23 cellular contexts compared by ENCODE assay signal in genomic region chr7:30458311-30458710, GRCh38.
"Had no signal": no experiment of that assay in that cellular context is flagged by ENCODE, and none has a peak within 500 bp of the region (broad histone marks: within the 10 kb centered on the region; RNA-seq: fewer than 3 reads in every experiment).

No MANE protein-coding gene starts in this region.

- H3K9me3 Mint-ChIP-seq: activated naive CD8-positive, alpha-beta T cell treated with anti-CD3 and anti-CD28 coated beads, Interleukin-2, amount 50 U/mL, for 24 hours; dendritic cell treated with granulocyte-macrophage colony-stimulating factor and Interleukin-4, amounts not matched to agents 40 ng/mL and 50 ng/mL, for 4 days; natural killer cell treated with Interleukin-12 subunit alpha and Interleukin-12 subunit beta and Interleukin-15 and Interleukin-18, amount 100 ng/mL, for 72 hours; stimulated activated memory B cell treated with anti-CD40 and anti-IgM and Interleukin-4, amounts not matched to agents 10 μg/mL and 1 μg/mL and 100 μg/mL, for 72 hours; T-helper 2 cell treated with Interferon-gamma antibody and Interleukin-4, amounts not matched to agents 5 μg/mL and 100 μg/mL, for 36 hours; WTC11 had no signal

- H3K4me3 Mint-ChIP-seq: activated CD4-positive, alpha-beta T cell treated with anti-CD3 and anti-CD28 coated beads for 36 hours; activated naive CD8-positive, alpha-beta T cell treated with anti-CD3 and anti-CD28 coated beads, Interleukin-2, amount 50 U/mL, for 24 hours; dendritic cell treated with granulocyte-macrophage colony-stimulating factor and Interleukin-4, amounts not matched to agents 40 ng/mL and 50 ng/mL, for 4 days; natural killer cell treated with Interleukin-12 subunit alpha and Interleukin-12 subunit beta and Interleukin-15 and Interleukin-18, amount 100 ng/mL, for 72 hours; stimulated activated memory B cell treated with anti-CD40 and anti-IgM and Interleukin-4, amounts not matched to agents 10 μg/mL and 1 μg/mL and 100 μg/mL, for 72 hours; T-helper 2 cell treated with Interferon-gamma antibody and Interleukin-4, amounts not matched to agents 5 μg/mL and 100 μg/mL, for 36 hours; WTC11 had no signal

- H3K27ac Mint-ChIP-seq: activated CD4-positive, alpha-beta T cell treated with anti-CD3 and anti-CD28 coated beads for 36 hours; activated naive CD8-positive, alpha-beta T cell treated with anti-CD3 and anti-CD28 coated beads, Interleukin-2, amount 50 U/mL, for 24 hours; natural killer cell treated with Interleukin-12 subunit alpha and Interleukin-12 subunit beta and Interleukin-15 and Interleukin-18, amount 100 ng/mL, for 72 hours; progenitor cell of endocrine pancreas; stimulated activated memory B cell treated with anti-CD40 and anti-IgM and Interleukin-4, amounts not matched to agents 10 μg/mL and 1 μg/mL and 100 μg/mL, for 72 hours; T-helper 2 cell treated with Interferon-gamma antibody and Interleukin-4, amounts not matched to agents 5 μg/mL and 100 μg/mL, for 36 hours; WTC11 had no signal

- H3K27me3 Mint-ChIP-seq: activated CD4-positive, alpha-beta T cell treated with anti-CD3 and anti-CD28 coated beads for 36 hours; activated naive CD8-positive, alpha-beta T cell treated with anti-CD3 and anti-CD28 coated beads, Interleukin-2, amount 50 U/mL, for 24 hours; dendritic cell treated with granulocyte-macrophage colony-stimulating factor and Interleukin-4, amounts not matched to agents 40 ng/mL and 50 ng/mL, for 4 days; natural killer cell treated with Interleukin-12 subunit alpha and Interleukin-12 subunit beta and Interleukin-15 and Interleukin-18, amount 100 ng/mL, for 72 hours; progenitor cell of endocrine pancreas; stimulated activated memory B cell treated with anti-CD40 and anti-IgM and Interleukin-4, amounts not matched to agents 10 μg/mL and 1 μg/mL and 100 μg/mL, for 72 hours had no signal

- H3K9me3 ChIP-seq: breast epithelium, esophagus muscularis mucosa, lower lobe of right lung, SJSA1, thoracic aorta had no signal

- H3K4me3 ChIP-seq: breast epithelium, esophagus muscularis mucosa, lower lobe of right lung, SJSA1, thoracic aorta had no signal

- H3K36me3 ChIP-seq: breast epithelium had no signal

- H3K36me3 Mint-ChIP-seq: natural killer cell treated with Interleukin-12 subunit alpha and Interleukin-12 subunit beta and Interleukin-15 and Interleukin-18, amount 100 ng/mL, for 72 hours; WTC11 had no signal

- DNase-seq: activated CD4-positive, alpha-beta T cell treated with anti-CD3 and anti-CD28 coated beads for 36 hours; activated CD4-positive, alpha-beta T cell treated with anti-CD3 and anti-CD28 coated beads, Interleukin-2, amount 50 U/mL, for 48 hours; activated naive CD8-positive, alpha-beta T cell treated with anti-CD3 and anti-CD28 coated beads, Interleukin-2, amount 50 U/mL, for 24 hours; activated T-cell treated with anti-CD3 and anti-CD28 coated beads for 4 hours; aorta; cerebellar nuclear complex; effector CD8-positive, alpha-beta T cell; foreskin melanocyte; glutamatergic neuron; lower lobe of right lung; nucleus accumbens; small intestine; stimulated activated CD4-positive, alpha-beta T cell treated with anti-CD3 and anti-CD28 coated beads, Interleukin-4, amount 100 ng/mL, for 4 hours had no signal

- H3K27ac ChIP-seq: lower lobe of right lung, thoracic aorta had no signal

- H3K4me1 Mint-ChIP-seq: activated CD4-positive, alpha-beta T cell treated with anti-CD3 and anti-CD28 coated beads for 36 hours had no signal

- H3K4me1 ChIP-seq: breast epithelium had no signal

- H3K27me3 ChIP-seq: breast epithelium, esophagus muscularis mucosa, SJSA1 had no signal
